ENCODE assay signal across 21 cellular contexts in genomic region chr14:94391284-94391914, GRCh38. TPM values are rescaled to one million over a fixed set of nuclear protein-coding genes. Genes with fewer than 3 reads are reported as not detected.
DNase-seq lines count a peak whose midpoint lies in the region; ATAC-seq and TF ChIP-seq lines count a peak whose summit lies in the region.
"Had no signal": no experiment of that assay in that cellular context is flagged by ENCODE, and none has a peak within 500 bp of the region (broad histone marks: within the 10 kb centered on the region; RNA-seq: fewer than 3 reads in every experiment).

No MANE protein-coding gene starts in this region.

- no peak overlapping the region for H2AFZ ChIP-seq in PC-3 (ENCODE audit: low read length)

- H3K27ac ChIP-seq in PC-3 (ENCODE audit: low read length) (peak overlapping the region; percentile 11; the same call in 1 of the 2 replicates), epithelial cell of prostate (peak overlapping the region; percentile 38), skin epidermis (peak overlapping the region in 13 of 21 experiments; percentile 19 to 88 (median 62))
- H3K27ac ChIP-seq: vagina had no signal

- no peaks in the 10 kb centered on the region for H3K27me3 ChIP-seq in PC-3 (ENCODE audit: low read length)
- H3K27me3 ChIP-seq: vagina had no signal

- POLR2A ChIA-PET in PC-3 (lab: Charles Lee; ENCODE audit: unreplicated experiment), result no interaction called here

- H3K9me3 ChIP-seq in PC-3 (ENCODE audit: low read length), result no peaks in the 10 kb centered on the region
- H3K9me3 ChIP-seq: Caco-2, vagina had no signal

- peak overlapping the region; percentile 33 for H3K4me3 Mint-ChIP-seq in Calu3 (ENCODE audit: low read depth, unreplicated experiment)
- H3K4me3 Mint-ChIP-seq: neural crest cell had no signal

- TF ChIP-seq CTCF in Calu3 (IDR thresholded peaks at IDR 0.05; ENCODE audit: unreplicated experiment) (no peak), PC-3 (conservative IDR thresholded peaks at IDR 0.05; ENCODE audit: low read depth, low read length) (no peak)

- intact Hi-C loops in Calu3 (cut with micrococcal nuclease; ENCODE audit: unreplicated experiment), result loop anchor here (5.0 kb wide), 1 partner anchor 49 kb away; no protein-coding TSS in a partner anchor
- intact Hi-C loops in PC-3 (cut with micrococcal nuclease), result no loop called here
- intact Hi-C loops in cardiac septum (cut with DNase I), result no loop called here

- H3K9me3 Mint-ChIP-seq in Calu3 (ENCODE audit: low read depth, unreplicated experiment), result no peaks in the 10 kb centered on the region

- H3K36me3 ChIP-seq in PC-3 (ENCODE audit: low read depth, low read length), result no peaks in the 10 kb centered on the region
- H3K36me3 ChIP-seq: vagina had no signal

- no peak for DNase-seq in Calu3
- DNase-seq in PC-3, result no peak
- no peak for DNase-seq in epithelial cell of prostate (ENCODE audit: low read depth, low spot score)
- no peak for DNase-seq in cardiac septum (ENCODE audit: low spot score)
- no peak for DNase-seq in activated gamma-delta T cell treated with Interleukin-2 at 50 U/mL for 16 hours
- DNase-seq: activated effector memory CD4-positive, alpha-beta T cell treated with Interleukin-2 at 50 U/mL for 16 hours; Caco-2; foreskin melanocyte; KBM-7; kidney glomerular epithelial cell; NCI-H1048; NCI-H2081; NCI-H510A; stimulated activated naive CD4-positive, alpha-beta T cell treated with Interleukin-2 at 50 U/mL for 16 hours had no signal

- peaks cover 7% of the 10 kb centered on the region for H3K36me3 Mint-ChIP-seq in Calu3 (ENCODE audit: insufficient read depth, unreplicated experiment)

- H3K27me3 Mint-ChIP-seq in Calu3 (ENCODE audit: unreplicated experiment), result no peaks in the 10 kb centered on the region

- H3F3A ChIP-seq in PC-3 (ENCODE audit: low read length, unreplicated experiment), result no peaks in the 10 kb centered on the region

- BruUV-seq in Calu3 (replicated peaks; lab: Mats Ljungman, UMichigan) (no TSS peak), PC-3 (replicated peaks; lab: Mats Ljungman, UMichigan) (no TSS peak)

- H3K79me2 ChIP-seq in PC-3 (ENCODE audit: low read length), result no peaks in the 10 kb centered on the region

- H3K4me1 Mint-ChIP-seq in Calu3 (ENCODE audit: low read depth, unreplicated experiment), result peaks cover 74% of the 10 kb centered on the region

- no peak overlapping the region for H3K4me2 ChIP-seq in PC-3 (ENCODE audit: low read length)

- no peaks in the 10 kb centered on the region for H3K9me2 ChIP-seq in PC-3 (replicated peaks; ENCODE audit: low read length)

- no peak overlapping the region for H3K4me3 ChIP-seq in PC-3 (ENCODE audit: low read length)
- no peak overlapping the region for H3K4me3 ChIP-seq in skin epidermis
- H3K4me3 ChIP-seq: vagina had no signal

- peak overlapping the region; percentile 73 for H3K27ac Mint-ChIP-seq in Calu3 (ENCODE audit: unreplicated experiment)

- peaks cover 10% of the 10 kb centered on the region for H3K4me1 ChIP-seq in PC-3 (ENCODE audit: insufficient read depth, low read length)

- H3K9ac ChIP-seq in PC-3 (ENCODE audit: low read length), result no peak overlapping the region

- CTCF ChIA-PET in Calu3 (lab: Charles Lee), result interaction anchor here (0.6 to 1.2 kb wide), 3 partner anchors 49 to 102 kb away, joined by 3 to 4 read pairs (median 3); no protein-coding TSS in a partner anchor
- CTCF ChIA-PET in PC-3 (lab: Charles Lee), result no interaction called here

- no peaks in the 10 kb centered on the region for H4K20me1 ChIP-seq in PC-3 (ENCODE audit: low read length)

- ATAC-seq in PC-3 (no peak), GM21390 (IDR thresholded peaks at IDR 0.05; ENCODE audit: unreplicated experiment) (no peak)

RNA-seq across cellular contexts. Expression of gene SERPINA1, which starts 3.0 kb away (rescaled TPM):
- total RNA-seq in Calu3 (2022), result 167 and 235 TPM in 2 replicates
- 5.4 and 10.5 TPM in 2 replicates for total RNA-seq in PC-3 (2014; rRNA removed)
- 6.0 TPM for total RNA-seq in cardiac septum
- total RNA-seq: endothelial cell of umbilical vein, neural crest cell had no signal

RNA-seq across cellular contexts. Expression of gene SERPINA2, which starts 24.9 kb away (rescaled TPM):
- total RNA-seq in Calu3 (2022) (not detected in 2 replicates), PC-3 (2014; rRNA removed) (not detected in 2 replicates), cardiac septum (not detected)
- total RNA-seq: astrocyte, Caco-2, endothelial cell of umbilical vein, neural crest cell, Right ventricle myocardium superior, vagina had no signal

Comparison
In these comparisons a context has a peak if more than half of its experiments do, and no peak if none do; other contexts are left out.
1. H3K27ac ChIP-seq: peak in every context shown above with its lines; median percentile 62 in skin epidermis; 38 in epithelial cell of prostate; 11 in PC-3.
2. RNA of gene SERPINA1, which starts 3.0 kb away (total RNA-seq): 167 to 235 TPM in Calu3; 5.4 to 10.5 TPM in PC-3 and 6.0 TPM in cardiac septum (single experiment); every median in the first group is over 10 times any median in the second.